ENCODE assay signal across 35 cellular contexts in genomic region chr7:82172896-82173295, GRCh38.
DNase-seq lines count a peak whose midpoint lies in the region; ATAC-seq, FAIRE-seq and TF ChIP-seq lines count a peak whose summit lies in the region.
"Had no signal": no experiment of that assay in that cellular context is flagged by ENCODE, and none has a peak within 500 bp of the region (broad histone marks: within the 10 kb centered on the region; RNA-seq: fewer than 3 reads in every experiment).

No MANE protein-coding gene starts in this region.

- POLR2A ChIA-PET in A549 (lab: Yijun Ruan, JAX), result no interaction called here
- POLR2A ChIA-PET in IMR-90 (lab: Charles Lee; ENCODE audit: unreplicated experiment), result no interaction called here

- H3K23ac ChIP-seq in IMR-90 (ENCODE audit: low read depth, low read length), result peak overlapping the region; percentile 41

- WGBS in A549 (ENCODE audit: missing lambda C conversion rate), result 31% methylated on average over 2 of the region's 2 CpGs
- no CpG with 5 or more reads among the region's 2 CpGs for WGBS in IMR-90 (ENCODE audit: extremely low coverage in 2 of 2, insufficient read length in 1 of 2), 2 experiments

- no peak overlapping the region for H2AK9ac ChIP-seq in IMR-90 (replicated peaks; ENCODE audit: low read depth, low read length, poor library complexity)

- DNase-seq in A549 (ENCODE audit: low read depth in 1 of 2, low spot score in 1 of 2) (peak in 1 of 2 experiments; percentile 30), IMR-90 (peak; percentile 14), glutamatergic neuron (no peak), cardiac septum (ENCODE audit: low spot score) (no peak), NCI-H345 (lab: John Stamatoyannopoulos, UW) (no peak), Right ventricle myocardium superior (no peak), SKM-1 (lab: John Stamatoyannopoulos, UW; ENCODE audit: unreplicated experiment) (no peak)
- DNase-seq: activated CD4-positive, alpha-beta T cell treated with anti-CD3 and anti-CD28 coated beads, Interleukin-2, amount 50 U/mL, for 1 hour; activated CD8-positive, alpha-beta memory T cell treated with anti-CD3 and anti-CD28 coated beads, Interleukin-2, amount 10 ng/mL, durations not matched to agents 7 days and 5 days; activated naive CD4-positive, alpha-beta T cell; activated T-cell treated with anti-CD3 and anti-CD28 coated beads, Interleukin-2, amount 50 U/mL, for 72 hours; adrenal gland; COR-L47; DND-41; effector CD4-positive, alpha-beta T cell; H7; heart left ventricle; Karpas-422; kidney glomerular epithelial cell; lower lobe of right lung; mucosa of descending colon; NCI-H1436; NCI-H2107; NCI-H526; pancreas; stimulated activated CD4-positive, alpha-beta T cell treated with anti-CD3 and anti-CD28 coated beads, Interleukin-2, amount 100 ng/mL, for 24 hours; trophoblast cell had no signal

- H3K4me1 ChIP-seq in A549 (peaks cover 21% of the 10 kb centered on the region; the same call in 2 of the 3 replicates), IMR-90 (ENCODE audit: control insufficient read depth, insufficient read depth, low read length) (peaks cover 2% of the 10 kb centered on the region)
- H3K4me1 ChIP-seq: adrenal gland, BLaER1, lower lobe of right lung, pancreas, right atrium auricular region had no signal

- FAIRE-seq in A549 (lab: Jason Lieb, UNC) (no peak), TTC549 (lab: Jason Lieb, UNC) (peak; percentile 36)
- FAIRE-seq: pancreas had no signal

- H3K27me3 Mint-ChIP-seq in glutamatergic neuron (ENCODE audit: unreplicated experiment), result no peaks in the 10 kb centered on the region
- H3K27me3 Mint-ChIP-seq: activated CD8-positive, alpha-beta memory T cell treated with anti-CD3 and anti-CD28 coated beads, Interleukin-2, amount 10 ng/mL, durations not matched to agents 7 days and 5 days; brain had no signal

- in situ Hi-C loops in IMR-90 (cut with MboI; ENCODE audit: low sequenced_read_pairs), result no loop called here

- H2AFZ ChIP-seq in IMR-90 (replicated peaks; ENCODE audit: low read length, poor library complexity), result no peak overlapping the region

- peaks cover 0 to 7% of the 10 kb centered on the region in 2 experiments; a peak in 2 of 4 replicates for H3K79me1 ChIP-seq in IMR-90 (ENCODE audit: low read depth in 1 of 2, low read length in 2 of 2)

- H4K20me1 ChIP-seq in IMR-90 (ENCODE audit: insufficient read depth, low read length), result no peaks in the 10 kb centered on the region
- H4K20me1 ChIP-seq: BLaER1 had no signal

- no peak overlapping the region for H3K56ac ChIP-seq in IMR-90 (ENCODE audit: extremely low read depth, insufficient read depth, low read length)

- intact Hi-C loops in IMR-90 (cut with micrococcal nuclease), result no loop called here
- intact Hi-C loops in cardiac septum (cut with DNase I), result no loop called here
- intact Hi-C loops in Right ventricle myocardium superior (cut with DNase I), result no loop called here

- no peak overlapping the region for H3K4me3 Mint-ChIP-seq in glutamatergic neuron (ENCODE audit: unreplicated experiment)
- H3K4me3 Mint-ChIP-seq: activated CD8-positive, alpha-beta memory T cell treated with anti-CD3 and anti-CD28 coated beads, Interleukin-2, amount 10 ng/mL, durations not matched to agents 7 days and 5 days; activated T-cell treated with anti-CD3 and anti-CD28 coated beads, Interleukin-2, amount 50 U/mL, for 72 hours; brain; nephron; WTC11 had no signal

- BruUV-seq in IMR-90 (replicated peaks; lab: Mats Ljungman, UMichigan), result no TSS peak

- no peak overlapping the region for H4K5ac ChIP-seq in IMR-90 (ENCODE audit: low read depth, low read length)

- H3K9ac ChIP-seq in IMR-90 (ENCODE audit: low read depth, low read length), result no peak overlapping the region
- H3K9ac ChIP-seq: BLaER1 had no signal

- no peak overlapping the region for H2AK5ac ChIP-seq in IMR-90 (ENCODE audit: low read depth, low read length)

- peaks cover 19% of the 10 kb centered on the region for H3K4me1 Mint-ChIP-seq in glutamatergic neuron (ENCODE audit: low read depth, unreplicated experiment)
- H3K4me1 Mint-ChIP-seq: activated CD8-positive, alpha-beta memory T cell treated with anti-CD3 and anti-CD28 coated beads, Interleukin-2, amount 10 ng/mL, durations not matched to agents 7 days and 5 days; nephron had no signal

- TF ChIP-seq RAD21 in A549 (conservative IDR thresholded peaks at IDR 0.05 in 1 of 2, IDR thresholded peaks at IDR 0.05 in 1 of 2) (no peak), IMR-90 (IDR thresholded peaks at IDR 0.05; ENCODE audit: low read length) (no peak)

- H3K14ac ChIP-seq in IMR-90 (replicated peaks; ENCODE audit: low read depth, low read length), result 0 out of 2 replicates have a peak overlapping the region, but pooled peaks have one; percentile 45

- H3K9me3 Mint-ChIP-seq in glutamatergic neuron (ENCODE audit: unreplicated experiment), result no peaks in the 10 kb centered on the region
- H3K9me3 Mint-ChIP-seq: brain, nephron, WTC11 had no signal

- H3K4me3 ChIP-seq in A549, result no peak overlapping the region
- no peak overlapping the region for H3K4me3 ChIP-seq in IMR-90 (ENCODE audit: insufficient read depth, low read depth, low read length)
- H3K4me3 ChIP-seq: adrenal gland, BLaER1, heart left ventricle, lower lobe of right lung, mucosa of descending colon, pancreas, right atrium auricular region had no signal

- H3K9me1 ChIP-seq in IMR-90 (ENCODE audit: insufficient read depth, low read length), result no peaks in the 10 kb centered on the region

- H3K4ac ChIP-seq in IMR-90 (ENCODE audit: low read depth, low read length), result no peak overlapping the region

- TF ChIP-seq EP300 in A549 (IDR thresholded peaks at IDR 0.05), result no peak

- H3K9me3 ChIP-seq in A549, result no peaks in the 10 kb centered on the region
- no peaks in the 10 kb centered on the region for H3K9me3 ChIP-seq in IMR-90 (ENCODE audit: control insufficient read depth, insufficient read depth, low read length)
- H3K9me3 ChIP-seq: adrenal gland, BLaER1, heart left ventricle, lower lobe of right lung, mucosa of descending colon, pancreas, right atrium auricular region had no signal

- no peak overlapping the region for H4K91ac ChIP-seq in IMR-90 (ENCODE audit: insufficient read depth, low read depth, low read length)

- dilution Hi-C loops in IMR-90 (cut with HindIII; ENCODE audit: low sequenced_read_pairs, unreplicated experiment), result no loop called here

- no peak overlapping the region for H2BK15ac ChIP-seq in IMR-90 (ENCODE audit: low read depth, low read length)

- CTCF ChIA-PET in A549 (lab: Yijun Ruan, JAX), result interaction anchor here (0.8 to 1.5 kb wide), 3 partner anchors 399 to 613 kb away, joined by 3 to 5 read pairs (median 4); no protein-coding TSS in a partner anchor
- CTCF ChIA-PET in IMR-90 (lab: Yijun Ruan, JAX), result no interaction called here

- H4K8ac ChIP-seq in IMR-90 (ENCODE audit: low read depth in 2 of 2, low read length in 2 of 2), result no peak overlapping the region

- TF ChIP-seq POLR2A in A549 (IDR thresholded peaks at IDR 0.05; ENCODE audit: low read length), result no peak
- TF ChIP-seq POLR2A in IMR-90 (IDR thresholded peaks at IDR 0.05; ENCODE audit: low read depth, low read length), result no peak

- no peak overlapping the region for H2BK20ac ChIP-seq in IMR-90 (ENCODE audit: low read depth, low read length)

- no peaks in the 10 kb centered on the region for H3K27me3 ChIP-seq in IMR-90 (ENCODE audit: control insufficient read depth, insufficient read depth, low read length)
- H3K27me3 ChIP-seq: adrenal gland, BLaER1, heart left ventricle, pancreas, right atrium auricular region had no signal

- H3K18ac ChIP-seq in IMR-90 (ENCODE audit: low read depth, low read length), result no peak overlapping the region

- peak overlapping the region; percentile 49 for H3K27ac Mint-ChIP-seq in glutamatergic neuron (ENCODE audit: unreplicated experiment)
- H3K27ac Mint-ChIP-seq: activated CD8-positive, alpha-beta memory T cell treated with anti-CD3 and anti-CD28 coated beads, Interleukin-2, amount 10 ng/mL, durations not matched to agents 7 days and 5 days; activated T-cell treated with anti-CD3 and anti-CD28 coated beads, Interleukin-2, amount 50 U/mL, for 72 hours; WTC11 had no signal

- H2BK120ac ChIP-seq in IMR-90 (ENCODE audit: low read depth, low read length), result no peak overlapping the region

- no peaks in the 10 kb centered on the region for H3K36me3 Mint-ChIP-seq in glutamatergic neuron (ENCODE audit: unreplicated experiment)
- H3K36me3 Mint-ChIP-seq: activated CD8-positive, alpha-beta memory T cell treated with anti-CD3 and anti-CD28 coated beads, Interleukin-2, amount 10 ng/mL, durations not matched to agents 7 days and 5 days; brain; WTC11 had no signal

- H3K27ac ChIP-seq in A549 (0 out of 6 replicates have a peak overlapping the region, but pooled peaks of 1 of the 2 experiments have one; percentile 29), IMR-90 (ENCODE audit: insufficient read depth, low read length) (no peak overlapping the region)
- H3K27ac ChIP-seq: adrenal gland, BLaER1, epithelial cell of prostate, heart left ventricle, lower lobe of right lung, pancreas, right atrium auricular region, RWPE1 had no signal

- H3K4me2 ChIP-seq in A549 (0 out of 3 replicates have a peak overlapping the region, but pooled peaks have one; percentile 15), IMR-90 (ENCODE audit: low read depth, low read length) (no peak overlapping the region)
- H3K4me2 ChIP-seq: BLaER1 had no signal

- no peak overlapping the region for H2BK5ac ChIP-seq in IMR-90 (ENCODE audit: low read depth, low read length, poor library complexity, severe bottlenecking)

- H3K36me3 ChIP-seq in IMR-90 (ENCODE audit: control insufficient read depth, insufficient read depth, low read length), result no peaks in the 10 kb centered on the region
- H3K36me3 ChIP-seq: adrenal gland, BLaER1, lower lobe of right lung, pancreas, right atrium auricular region had no signal

- peak; percentile 39 to 44; a peak in 1 of 6 replicates for ATAC-seq in A549
- no peak for ATAC-seq in IMR-90 (ENCODE audit: low read depth)
- no peak for ATAC-seq in Right ventricle myocardium superior (ENCODE audit: poor library complexity)
- ATAC-seq: activated CD8-positive, alpha-beta memory T cell treated with anti-CD3 and anti-CD28 coated beads, Interleukin-2, amount 10 ng/mL, durations not matched to agents 7 days and 5 days; activated T-cell treated with anti-CD3 and anti-CD28 coated beads, Interleukin-2, amount 50 U/mL, for 72 hours; heart left ventricle; lower lobe of right lung; mucosa of descending colon; pancreas; WTC11 had no signal

- TF ChIP-seq CTCF in A549 (IDR thresholded peaks at IDR 0.05), result no peak
- TF ChIP-seq CTCF in IMR-90 (conservative IDR thresholded peaks at IDR 0.05; ENCODE audit: low read depth, low read length), result no peak
- no peak for TF ChIP-seq CTCF in glutamatergic neuron (IDR thresholded peaks at IDR 0.05; ENCODE audit: partially characterized antibody, unreplicated experiment)

TF ChIP-seq in IMR-90, 13 proteins besides CTCF, POLR2A, EP300 and RAD21 (continues in another document):
- TF ChIP-seq NFE2L2 (IDR thresholded peaks at IDR 0.05; ENCODE audit: low read depth, low read length) (no peak), CEBPB (IDR thresholded peaks at IDR 0.05; ENCODE audit: low read depth, low read length) (no peak), MXI1 (IDR thresholded peaks at IDR 0.05; ENCODE audit: borderline replicate concordance, low read depth, low read length) (no peak)

Comparison
In these comparisons a context has a peak if more than half of its experiments do, and no peak if none do; other contexts are left out.
1. ATAC-seq: peak in A549 (2 of 2); none in IMR-90 (single experiment) and Right ventricle myocardium superior (single experiment).